Comparison of ENCODE assay signal across 12 cellular contexts in the genomic region with DNA sequence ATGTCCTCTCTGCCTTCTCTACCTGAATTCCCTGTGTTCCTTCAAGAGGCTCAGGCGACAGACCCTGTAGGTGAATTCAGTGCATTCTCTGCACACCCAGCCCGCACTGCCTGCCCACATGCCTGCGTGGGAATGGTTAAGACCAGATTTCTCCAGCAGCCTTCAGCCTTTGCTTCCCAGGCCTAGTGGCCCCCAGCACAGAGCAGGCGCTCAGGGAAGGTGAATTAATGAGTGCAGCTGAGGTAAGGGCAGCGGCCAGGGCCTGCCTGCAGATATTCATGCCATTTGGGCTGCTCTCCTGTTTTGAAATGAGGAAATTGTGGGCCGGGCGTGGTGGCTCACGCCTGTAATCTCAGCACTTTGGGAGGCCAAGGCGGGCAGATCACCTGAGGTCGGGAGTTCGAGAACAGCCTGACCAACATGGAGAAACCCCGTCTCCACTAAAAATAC. TPM values are rescaled to one million over a fixed set of nuclear protein-coding genes. Genes with fewer than 3 reads are reported as not detected.
DNase-seq lines count a peak whose midpoint lies in the region; TF ChIP-seq lines count a peak whose summit lies in the region.
"Had no signal": no experiment of that assay in that cellular context is flagged by ENCODE, and none has a peak within 500 bp of the region (broad histone marks: within the 10 kb centered on the region; RNA-seq: fewer than 3 reads in every experiment).

No MANE protein-coding gene starts in this region.

- 97% methylated on average over 11 of the region's 12 CpGs for WGBS in suprapubic skin

- peak overlapping the region; percentile 52 to 84 for H3K27ac ChIP-seq in breast epithelium
- no peak overlapping the region for H3K27ac ChIP-seq in suprapubic skin
- H3K27ac ChIP-seq: SK-N-MC had no signal

- peaks cover 3% of the 10 kb centered on the region for H3K27me3 Mint-ChIP-seq in T-helper 1 cell treated with Interleukin-12 subunit alpha and Interleukin-12 subunit beta and Interleukin-4 antibody, amounts not matched to agents 30 μg/mL and 1 μg/mL, for 36 hours (ENCODE audit: low read depth)
- peaks cover 5% of the 10 kb centered on the region; the same call in 1 of the 2 replicates for H3K27me3 Mint-ChIP-seq in HFFc6 (ENCODE audit: insufficient read depth)
- no peaks in the 10 kb centered on the region for H3K27me3 Mint-ChIP-seq in osteocyte (ENCODE audit: unreplicated experiment)

- H3K9me3 Mint-ChIP-seq in T-helper 1 cell treated with Interleukin-12 subunit alpha and Interleukin-12 subunit beta and Interleukin-4 antibody, amounts not matched to agents 30 μg/mL and 1 μg/mL, for 36 hours: no peaks in the 10 kb centered on the region
- H3K9me3 Mint-ChIP-seq in HFFc6: no peaks in the 10 kb centered on the region
- no peaks in the 10 kb centered on the region for H3K9me3 Mint-ChIP-seq in osteocyte (ENCODE audit: unreplicated experiment)
- H3K9me3 Mint-ChIP-seq: naive thymus-derived CD8-positive, alpha-beta T cell had no signal

- H3K27me3 ChIP-seq in breast epithelium (no peaks in the 10 kb centered on the region), suprapubic skin (no peaks in the 10 kb centered on the region)
- H3K27me3 ChIP-seq: heart right ventricle had no signal

- peak overlapping the region; percentile 15 for H3K4me3 Mint-ChIP-seq in T-helper 1 cell treated with Interleukin-12 subunit alpha and Interleukin-12 subunit beta and Interleukin-4 antibody, amounts not matched to agents 30 μg/mL and 1 μg/mL, for 36 hours
- H3K4me3 Mint-ChIP-seq in HFFc6: no peak overlapping the region
- no peak overlapping the region for H3K4me3 Mint-ChIP-seq in osteocyte (ENCODE audit: unreplicated experiment)

- H3K36me3 ChIP-seq in breast epithelium (no peaks in the 10 kb centered on the region), suprapubic skin (no peaks in the 10 kb centered on the region)
- H3K36me3 ChIP-seq: heart right ventricle had no signal

- H3K36me3 Mint-ChIP-seq in T-helper 1 cell treated with Interleukin-12 subunit alpha and Interleukin-12 subunit beta and Interleukin-4 antibody, amounts not matched to agents 30 μg/mL and 1 μg/mL, for 36 hours (ENCODE audit: low read depth): no peaks in the 10 kb centered on the region
- H3K36me3 Mint-ChIP-seq in HFFc6 (ENCODE audit: low read depth) (no peaks in the 10 kb centered on the region), osteocyte (ENCODE audit: unreplicated experiment) (no peaks in the 10 kb centered on the region)
- H3K36me3 Mint-ChIP-seq: naive thymus-derived CD8-positive, alpha-beta T cell had no signal

- peak overlapping the region; percentile 23 for H3K27ac Mint-ChIP-seq in T-helper 1 cell treated with Interleukin-12 subunit alpha and Interleukin-12 subunit beta and Interleukin-4 antibody, amounts not matched to agents 30 μg/mL and 1 μg/mL, for 36 hours
- H3K27ac Mint-ChIP-seq in HFFc6 (peak overlapping the region; percentile 100), osteocyte (ENCODE audit: unreplicated experiment) (peak overlapping the region; percentile 100)

- peaks cover 62% of the 10 kb centered on the region for H3K4me1 Mint-ChIP-seq in T-helper 1 cell treated with Interleukin-12 subunit alpha and Interleukin-12 subunit beta and Interleukin-4 antibody, amounts not matched to agents 30 μg/mL and 1 μg/mL, for 36 hours (ENCODE audit: low read depth)
- peaks cover 55% of the 10 kb centered on the region for H3K4me1 Mint-ChIP-seq in HFFc6 (ENCODE audit: low read depth)
- H3K4me1 Mint-ChIP-seq in osteocyte (ENCODE audit: unreplicated experiment): peaks cover 56% of the 10 kb centered on the region

- peaks cover 5 to 20% of the 10 kb centered on the region in 2 donors for H3K4me1 ChIP-seq in breast epithelium
- peaks cover 50% of the 10 kb centered on the region for H3K4me1 ChIP-seq in suprapubic skin

- H3K4me3 ChIP-seq in breast epithelium: no peak overlapping the region
- no peak overlapping the region for H3K4me3 ChIP-seq in suprapubic skin
- H3K4me3 ChIP-seq: SK-N-MC had no signal

- DNase-seq in T-helper 1 cell (no peak), HFFc6 (no peak), breast epithelium (ENCODE audit: low spot score in 2 of 2) (no peak), osteocyte (ENCODE audit: extremely low spot score, unreplicated experiment) (no peak), suprapubic skin (ENCODE audit: low spot score in 2 of 2) (no peak), RKO (ENCODE audit: low spot score) (no peak), DMS79 (lab: John Stamatoyannopoulos, UW) (no peak)
- DNase-seq: Caco-2; heart right ventricle; naive thymus-derived CD8-positive, alpha-beta T cell had no signal

- TF ChIP-seq POLR2A in breast epithelium (IDR thresholded peaks at IDR 0.05) (no peak), suprapubic skin (IDR thresholded peaks at IDR 0.05) (no peak)

- no peak for TF ChIP-seq EP300 in suprapubic skin (IDR thresholded peaks at IDR 0.05)

- intact Hi-C loops in breast epithelium (cut with DNase I; ENCODE audit: low total_unique reads): no loop called here

- TF ChIP-seq CTCF in HFFc6 (IDR thresholded peaks at IDR 0.05) (no peak), breast epithelium (IDR thresholded peaks at IDR 0.05) (no peak), osteocyte (IDR thresholded peaks at IDR 0.05) (no peak), suprapubic skin (IDR thresholded peaks at IDR 0.05) (no peak)

- no peaks in the 10 kb centered on the region for H3K9me3 ChIP-seq in breast epithelium
- no peaks in the 10 kb centered on the region for H3K9me3 ChIP-seq in suprapubic skin
- H3K9me3 ChIP-seq: Caco-2, heart right ventricle had no signal

RNA-seq across cellular contexts. Expression of a gene that starts 45.5 kb away (rescaled TPM):
- total RNA-seq in HFFc6 (2021; fragmentation: NEBNext Ultra II Directional; extraction: Animal tissue kit (Norgen Biotek cat#: 25700)): 10 to 100 TPM; 35.7 to 49.1 (median 43.4) TPM
- total RNA-seq in breast epithelium (10 to 100 TPM in 2 of 3 donors, 1 to 10 TPM in 1; 6.9 to 19.7 (median 18.1) TPM), osteocyte (29.8 and 32.2 TPM in 2 replicates), suprapubic skin (10 to 100 TPM; 11.3 to 30.4 (median 24.4) TPM)

Comparison
In these comparisons a context has a peak if more than half of its experiments do, and no peak if none do; other contexts are left out.
1. H3K27ac Mint-ChIP-seq: peak in every context shown above with its lines; median percentile 100 in HFFc6; 100 in osteocyte; 23 in T-helper 1 cell treated with Interleukin-12 subunit alpha and Interleukin-12 subunit beta and Interleukin-4 antibody, amounts not matched to agents 30 μg/mL and 1 μg/mL, for 36 hours.